ENCODE assay signal across 17 cellular contexts in the genomic region with DNA sequence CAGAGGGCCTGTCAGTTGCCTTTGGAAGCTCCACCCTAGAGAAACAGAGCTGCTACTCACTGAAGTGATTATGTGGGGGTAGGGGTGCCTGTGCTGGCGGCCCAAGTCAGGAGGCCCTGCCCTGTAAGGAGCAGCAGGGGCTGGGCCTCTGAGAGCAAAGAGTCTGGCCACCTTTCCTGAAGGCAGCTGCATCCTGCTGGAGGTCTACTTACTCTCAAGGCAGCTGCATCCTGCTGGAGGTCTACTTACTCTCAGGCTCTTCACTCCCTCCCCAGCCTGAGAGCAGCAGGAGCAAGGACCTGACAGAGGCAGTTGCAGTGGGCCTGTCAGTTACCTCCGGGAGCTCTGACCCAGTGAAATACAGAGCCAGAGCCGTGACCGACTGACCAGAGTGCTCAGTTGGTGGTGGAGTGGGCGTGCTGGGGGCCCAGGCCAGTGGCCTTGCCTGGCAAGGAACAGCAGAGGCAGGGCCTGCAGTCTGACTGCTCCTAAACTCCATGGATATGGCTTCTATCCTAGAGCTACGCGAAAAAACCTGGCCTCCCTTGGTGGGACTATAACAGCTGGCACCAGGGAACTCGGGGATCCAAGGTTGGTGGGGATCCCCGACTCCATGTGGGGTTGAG. TPM values are rescaled to one million over a fixed set of nuclear protein-coding genes. Genes with fewer than 3 reads are reported as not detected.
DNase-seq lines count a peak whose midpoint lies in the region; ATAC-seq, FAIRE-seq and TF ChIP-seq lines count a peak whose summit lies in the region.
"Had no signal": no experiment of that assay in that cellular context is flagged by ENCODE, and none has a peak within 500 bp of the region (broad histone marks: within the 10 kb centered on the region; RNA-seq: fewer than 3 reads in every experiment).

No MANE protein-coding gene starts in this region.

- H3K4me1 ChIP-seq in DND-41 (ENCODE audit: insufficient read depth, low read length) (no peaks in the 10 kb centered on the region), OCI-LY3 (ENCODE audit: low read length) (peaks cover 46% of the 10 kb centered on the region), endothelial cell of umbilical vein (ENCODE audit: control insufficient read depth, extremely low read depth, insufficient read depth, low read length) (no peaks in the 10 kb centered on the region)
- H3K4me1 ChIP-seq: Caco-2 had no signal

- H3K4me2 ChIP-seq in DND-41 (ENCODE audit: insufficient read depth, low read length), result no peak overlapping the region
- H3K4me2 ChIP-seq in OCI-LY3 (ENCODE audit: low read length), result peak overlapping the region; percentile 18
- H3K4me2 ChIP-seq in endothelial cell of umbilical vein (ENCODE audit: insufficient read depth, low read length), result no peak overlapping the region

- no peak for TF ChIP-seq POLR2A in endothelial cell of umbilical vein (IDR thresholded peaks at IDR 0.05; ENCODE audit: low read depth, low read length)

- POLR2A ChIA-PET in endothelial cell of umbilical vein (lab: Charles Lee), result no interaction called here

- intact Hi-C loops in endothelial cell of umbilical vein (cut with micrococcal nuclease), result no loop called here

- DNase-seq in DND-41 (peak; percentile 22), endothelial cell of umbilical vein (ENCODE audit: low read depth, low spot score) (peak; percentile 61), pulmonary artery endothelial cell (ENCODE audit: low read depth, low spot score) (peak; percentile 17), dedifferentiated amniotic fluid mesenchymal stem cell (ENCODE audit: extremely low spot score) (no peak), NCI-H446 treated with DMSO at 0.1 percent for 48 hours (lab: John Stamatoyannopoulos, UW) (no peak), NCI-H187 treated with DMSO at 0.1 percent for 48 hours (lab: John Stamatoyannopoulos, UW) (no peak)
- DNase-seq: Caco-2; DMS153; EL; NCI-H1105 treated with DMSO at 0.1 percent for 48 hours; NCI-H187; NCI-H345; NCI-H526 treated with DMSO at 0.1 percent for 48 hours; NK-92 treated with Interleukin-12 subunit alpha and Interleukin-12 subunit beta, amount 100 ng/mL, for 24 hours had no signal

- TF ChIP-seq CTCF in DND-41 (IDR thresholded peaks at IDR 0.05; ENCODE audit: borderline replicate concordance, extremely low read depth, low read length, poor library complexity, severe bottlenecking) (no peak), OCI-LY3 (IDR thresholded peaks at IDR 0.05; ENCODE audit: low read depth, low read length) (no peak), endothelial cell of umbilical vein (IDR thresholded peaks at IDR 0.05; ENCODE audit: extremely low read depth in 1 of 2, insufficient read depth in 1 of 2, low read depth in 1 of 2, low read length in 2 of 2) (no peak)

- CTCF ChIA-PET in endothelial cell of umbilical vein (lab: Charles Lee), result no interaction called here

- no peak overlapping the region for H3K27ac ChIP-seq in DND-41 (ENCODE audit: low read length)
- H3K27ac ChIP-seq in OCI-LY3 (ENCODE audit: low read length), result peak overlapping the region; percentile 93
- no peak overlapping the region for H3K27ac ChIP-seq in endothelial cell of umbilical vein (ENCODE audit: insufficient read depth, low read depth, low read length)

- ATAC-seq in DND-41 (ENCODE audit: insufficient read depth, low read depth), result peak; percentile 68
- ATAC-seq: HepG2 had no signal

- no peaks in the 10 kb centered on the region for H3K9me1 ChIP-seq in endothelial cell of umbilical vein (replicated peaks; ENCODE audit: control insufficient read depth, extremely low read depth, insufficient read depth, low read length)

- H4K20me1 ChIP-seq in DND-41 (ENCODE audit: insufficient read depth, low read length) (peaks cover 12% of the 10 kb centered on the region), OCI-LY3 (ENCODE audit: insufficient read depth, low read length) (no peaks in the 10 kb centered on the region), endothelial cell of umbilical vein (replicated peaks; ENCODE audit: control insufficient read depth, extremely low read depth, insufficient read depth, low read length) (no peaks in the 10 kb centered on the region)

- FAIRE-seq in endothelial cell of umbilical vein (lab: Jason Lieb, UNC), result no peak
- FAIRE-seq: H1, HepG2 had no signal

- dilution Hi-C loops in endothelial cell of umbilical vein (cut with MboI; ENCODE audit: extremely low pct_ligation_motif_present, low sequenced_read_pairs), result no loop called here

- H3K4me3 ChIP-seq in DND-41 (ENCODE audit: low read depth in 1 of 2, low read length in 2 of 2) (no peak overlapping the region), OCI-LY3 (ENCODE audit: low read length) (no peak overlapping the region), endothelial cell of umbilical vein (replicated peaks in 1 of 3; ENCODE audit: insufficient read depth in 1 of 3, low read depth in 1 of 3, low read length in 3 of 3) (no peak overlapping the region)

- H3K9me3 ChIP-seq in DND-41 (ENCODE audit: insufficient read depth, low read length, severe bottlenecking) (peaks cover 3% of the 10 kb centered on the region), OCI-LY3 (ENCODE audit: insufficient read depth, low read length) (no peaks in the 10 kb centered on the region), endothelial cell of umbilical vein (replicated peaks; ENCODE audit: control insufficient read depth, insufficient read depth, low read length) (no peaks in the 10 kb centered on the region)
- H3K9me3 ChIP-seq: Caco-2 had no signal

- H3K79me2 ChIP-seq in DND-41 (ENCODE audit: insufficient read depth, low read length) (peaks cover 10% of the 10 kb centered on the region; the same call in 1 of the 2 replicates), OCI-LY3 (ENCODE audit: low read length) (peaks cover 13% of the 10 kb centered on the region; the same call in 1 of the 2 replicates), endothelial cell of umbilical vein (ENCODE audit: control insufficient read depth, insufficient read depth, low read length) (no peaks in the 10 kb centered on the region)

- BruUV-seq in endothelial cell of umbilical vein (replicated peaks; lab: Mats Ljungman, UMichigan), result no TSS peak

- H3K9ac ChIP-seq in DND-41 (ENCODE audit: low read depth, low read length), result no peak overlapping the region
- peak overlapping the region; percentile 1; the same call in 1 of the 2 replicates for H3K9ac ChIP-seq in OCI-LY3 (ENCODE audit: low read length)
- H3K9ac ChIP-seq in endothelial cell of umbilical vein (replicated peaks; ENCODE audit: extremely low read depth, insufficient read depth, low read length), result no peak overlapping the region

- H2AFZ ChIP-seq in DND-41 (ENCODE audit: low read depth, low read length) (no peak overlapping the region), OCI-LY3 (ENCODE audit: low read depth, low read length) (no peak overlapping the region), endothelial cell of umbilical vein (ENCODE audit: low read depth, low read length) (no peak overlapping the region)

- no peaks in the 10 kb centered on the region for H3K27me3 ChIP-seq in DND-41 (ENCODE audit: insufficient read depth, low read length, poor library complexity)
- H3K27me3 ChIP-seq in OCI-LY3 (ENCODE audit: low read depth, low read length), result no peaks in the 10 kb centered on the region
- H3K27me3 ChIP-seq in endothelial cell of umbilical vein (ENCODE audit: control insufficient read depth in 2 of 2, insufficient read depth in 2 of 2, low read length in 2 of 2), result no peaks in the 10 kb centered on the region

- H3K36me3 ChIP-seq in DND-41 (ENCODE audit: insufficient read depth, low read length), result 0 out of 2 replicates have a peak, but pooled peaks cover 2% of the 10 kb centered on the region
- H3K36me3 ChIP-seq in OCI-LY3 (replicated peaks; ENCODE audit: low read depth, low read length), result peaks cover 2% of the 10 kb centered on the region
- no peaks in the 10 kb centered on the region for H3K36me3 ChIP-seq in endothelial cell of umbilical vein (ENCODE audit: control insufficient read depth in 2 of 2, extremely low read depth in 1 of 2, insufficient read depth in 2 of 2, low read length in 2 of 2)

TF ChIP-seq in endothelial cell of umbilical vein, 7 proteins besides CTCF, POLR2A, EP300 and RAD21:
- TF ChIP-seq MYC (IDR thresholded peaks at IDR 0.05; ENCODE audit: low read depth, low read length), result no peak
- no peak for TF ChIP-seq JUN (IDR thresholded peaks at IDR 0.05; ENCODE audit: borderline replicate concordance, insufficient read depth, insufficient read length, low read depth)
- TF ChIP-seq EZH2 (IDR thresholded peaks at IDR 0.05; ENCODE audit: borderline replicate concordance, low read depth, low read length, severe bottlenecking), result no peak
- no peak for TF ChIP-seq FOS (IDR thresholded peaks at IDR 0.05; ENCODE audit: borderline replicate concordance, insufficient read depth, low read length)
- TF ChIP-seq GATA2 (IDR thresholded peaks at IDR 0.05; ENCODE audit: insufficient read depth, insufficient read length, low read depth, low read length), result no peak
- no peak for TF ChIP-seq POLR2AphosphoS5 (IDR thresholded peaks at IDR 0.05; ENCODE audit: insufficient read depth, low read depth, low read length)
- TF ChIP-seq, protein P1, sequence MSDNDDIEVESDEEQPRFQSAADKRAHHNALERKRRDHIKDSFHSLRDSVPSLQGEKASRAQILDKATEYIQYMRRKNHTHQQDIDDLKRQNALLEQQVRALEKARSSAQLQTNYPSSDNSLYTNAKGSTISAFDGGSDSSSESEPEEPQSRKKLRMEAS (IDR thresholded peaks at IDR 0.05; ENCODE audit: insufficient read depth, insufficient read length), result no peak

RNA-seq across cellular contexts. Expression of a gene that starts 32.3 kb away (rescaled TPM):
- total RNA-seq in endothelial cell of umbilical vein, result 11.3 and 19.0 TPM in 2 replicates
- polyA plus RNA-seq in endothelial cell of umbilical vein, result 3.9 and 4.0 TPM in 2 replicates
- 5.8 and 6.1 TPM in 2 replicates for polyA plus RNA-seq in endothelial cell of umbilical vein (2011; cell fraction: cytosol; rRNA removed)
- polyA plus RNA-seq in endothelial cell of umbilical vein (2011; cell fraction: nucleus; rRNA removed), result 8.8 and 8.9 TPM in 2 replicates
- polyA plus RNA-seq in endothelial cell of umbilical vein (2012), result 4.5 and 5.3 TPM in 2 replicates
- polyA minus RNA-seq in endothelial cell of umbilical vein, result 21.0 and 46.0 TPM in 2 replicates
- 3.2 TPM for polyA minus RNA-seq in endothelial cell of umbilical vein (2011; cell fraction: cytosol; rRNA and poly(A)+ RNA removed)
- polyA minus RNA-seq in endothelial cell of umbilical vein (2011; cell fraction: nucleus; rRNA and poly(A)+ RNA removed), result 44.8 and 71.8 TPM in 2 replicates
- total RNA-seq in pulmonary artery endothelial cell, result 9.8 and 14.3 TPM in 2 replicates

RNA-seq across cellular contexts. Expression of a gene that starts 35.5 kb away (rescaled TPM):
- total RNA-seq in endothelial cell of umbilical vein, result 26.3 and 27.7 TPM in 2 replicates
- 13.8 and 15.3 TPM in 2 replicates for polyA plus RNA-seq in endothelial cell of umbilical vein
- polyA plus RNA-seq in endothelial cell of umbilical vein (2011; cell fraction: cytosol; rRNA removed), result 11.2 and 12.1 TPM in 2 replicates
- 48.3 and 52.3 TPM in 2 replicates for polyA plus RNA-seq in endothelial cell of umbilical vein (2011; cell fraction: nucleus; rRNA removed)
- 10.9 and 17.2 TPM in 2 replicates for polyA plus RNA-seq in endothelial cell of umbilical vein (2012)
- 66.3 and 76.9 TPM in 2 replicates for polyA minus RNA-seq in endothelial cell of umbilical vein
- 12.8 TPM for polyA minus RNA-seq in endothelial cell of umbilical vein (2011; cell fraction: cytosol; rRNA and poly(A)+ RNA removed)
- 87.5 and 124 TPM in 2 replicates for polyA minus RNA-seq in endothelial cell of umbilical vein (2011; cell fraction: nucleus; rRNA and poly(A)+ RNA removed)
- 12.9 and 31.0 TPM in 2 replicates for total RNA-seq in pulmonary artery endothelial cell

Comparison
In these comparisons a context has a peak if more than half of its experiments do, and no peak if none do; other contexts are left out.
1. DNase-seq: peak in DND-41 (single experiment), endothelial cell of umbilical vein (single experiment) and pulmonary artery endothelial cell (single experiment); none in dedifferentiated amniotic fluid mesenchymal stem cell (single experiment), NCI-H446 treated with DMSO at 0.1 percent for 48 hours (single experiment) and NCI-H187 treated with DMSO at 0.1 percent for 48 hours (single experiment).